Comparison of ENCODE assay signal across 2 cellular contexts in the genomic region with DNA sequence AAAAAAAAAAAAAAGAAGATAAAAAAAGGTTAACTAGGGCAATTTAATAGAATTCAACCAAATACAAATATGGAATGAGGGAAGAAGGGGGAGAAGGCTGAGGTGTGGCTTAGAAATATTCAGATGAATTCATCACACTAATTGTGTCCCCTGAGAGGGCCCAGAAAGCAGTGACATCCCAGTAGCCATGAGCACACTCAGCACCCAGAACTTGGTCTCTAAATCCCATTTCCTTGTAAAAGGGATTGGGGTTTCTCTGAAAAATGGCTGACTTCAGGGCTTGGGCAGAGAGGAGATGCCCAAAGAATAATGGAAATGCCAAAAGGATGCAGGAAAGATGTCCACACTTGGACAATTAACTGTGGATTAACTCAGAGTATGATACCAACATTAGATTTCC.
TF ChIP-seq lines count a peak whose summit lies in the region.

No MANE protein-coding gene starts in this region.

TF ChIP-seq in HEK293, 187 proteins besides CTCF, POLR2A, EP300 and RAD21:
- TF ChIP-seq ZNF529 (tag by site-specific recombination; IDR thresholded peaks at IDR 0.05; ENCODE audit: insufficient replicate concordance) (peak; percentile 56), ZSCAN23 (tag by site-specific recombination; IDR thresholded peaks at IDR 0.05) (no peak), SETDB1 (IDR thresholded peaks at IDR 0.05; ENCODE audit: insufficient read length, low read length) (peak; percentile 92), ZNF768 (tag by site-specific recombination; IDR thresholded peaks at IDR 0.05) (no peak), KLF8 (tag by site-specific recombination; IDR thresholded peaks at IDR 0.05) (peak; percentile 60), ZFP69B (tag by site-specific recombination; IDR thresholded peaks at IDR 0.05) (0 out of 2 replicates have a peak, but pooled peaks have one; percentile 23)
- TF ChIP-seq, protein P1, sequence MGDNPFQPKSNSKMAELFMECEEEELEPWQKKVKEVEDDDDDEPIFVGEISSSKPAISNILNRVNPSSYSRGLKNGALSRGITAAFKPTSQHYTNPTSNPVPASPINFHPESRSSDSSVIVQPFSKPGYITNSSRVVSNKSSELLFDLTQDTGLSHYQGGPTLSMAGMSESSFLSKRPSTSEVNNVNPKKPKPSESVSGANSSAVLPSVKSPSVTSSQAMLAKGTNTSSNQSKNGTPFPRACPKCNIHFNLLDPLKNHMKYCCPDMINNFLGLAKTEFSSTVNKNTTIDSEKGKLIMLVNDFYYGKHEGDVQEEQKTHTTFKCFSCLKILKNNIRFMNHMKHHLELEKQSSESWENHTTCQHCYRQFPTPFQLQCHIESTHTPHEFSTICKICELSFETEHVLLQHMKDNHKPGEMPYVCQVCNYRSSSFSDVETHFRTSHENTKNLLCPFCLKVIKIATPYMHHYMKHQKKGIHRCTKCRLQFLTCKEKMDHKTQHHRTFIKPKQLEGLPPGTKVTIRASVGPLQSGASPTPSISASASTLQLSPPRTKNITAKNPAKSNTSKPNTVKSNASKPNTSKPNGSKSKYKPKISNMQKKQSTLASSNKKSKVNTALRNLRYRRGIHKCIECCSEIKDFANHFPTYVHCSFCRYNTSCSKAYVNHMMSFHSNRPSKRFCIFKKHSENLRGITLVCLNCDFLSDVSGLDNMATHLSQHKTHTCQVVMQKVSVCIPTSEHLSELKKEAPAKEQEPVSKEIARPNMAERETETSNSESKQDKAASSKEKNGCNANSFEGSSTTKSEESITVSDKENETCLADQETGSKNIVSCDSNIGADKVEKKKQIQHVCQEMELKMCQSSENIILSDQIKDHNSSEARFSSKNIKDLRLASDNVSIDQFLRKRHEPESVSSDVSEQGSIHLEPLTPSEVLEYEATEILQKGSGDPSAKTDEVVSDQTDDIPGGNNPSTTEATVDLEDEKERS (tag by site-specific recombination; IDR thresholded peaks at IDR 0.05): peak; percentile 90
- TF ChIP-seq, protein P2, sequence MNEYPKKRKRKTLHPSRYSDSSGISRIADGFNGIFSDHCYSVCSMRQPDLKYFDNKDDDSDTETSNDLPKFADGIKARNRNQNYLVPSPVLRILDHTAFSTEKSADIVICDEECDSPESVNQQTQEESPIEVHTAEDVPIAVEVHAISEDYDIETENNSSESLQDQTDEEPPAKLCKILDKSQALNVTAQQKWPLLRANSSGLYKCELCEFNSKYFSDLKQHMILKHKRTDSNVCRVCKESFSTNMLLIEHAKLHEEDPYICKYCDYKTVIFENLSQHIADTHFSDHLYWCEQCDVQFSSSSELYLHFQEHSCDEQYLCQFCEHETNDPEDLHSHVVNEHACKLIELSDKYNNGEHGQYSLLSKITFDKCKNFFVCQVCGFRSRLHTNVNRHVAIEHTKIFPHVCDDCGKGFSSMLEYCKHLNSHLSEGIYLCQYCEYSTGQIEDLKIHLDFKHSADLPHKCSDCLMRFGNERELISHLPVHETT (tag by site-specific recombination; IDR thresholded peaks at IDR 0.05): 0 out of 2 replicates have a peak, but pooled peaks have one; percentile 46
- TF ChIP-seq, protein P3, sequence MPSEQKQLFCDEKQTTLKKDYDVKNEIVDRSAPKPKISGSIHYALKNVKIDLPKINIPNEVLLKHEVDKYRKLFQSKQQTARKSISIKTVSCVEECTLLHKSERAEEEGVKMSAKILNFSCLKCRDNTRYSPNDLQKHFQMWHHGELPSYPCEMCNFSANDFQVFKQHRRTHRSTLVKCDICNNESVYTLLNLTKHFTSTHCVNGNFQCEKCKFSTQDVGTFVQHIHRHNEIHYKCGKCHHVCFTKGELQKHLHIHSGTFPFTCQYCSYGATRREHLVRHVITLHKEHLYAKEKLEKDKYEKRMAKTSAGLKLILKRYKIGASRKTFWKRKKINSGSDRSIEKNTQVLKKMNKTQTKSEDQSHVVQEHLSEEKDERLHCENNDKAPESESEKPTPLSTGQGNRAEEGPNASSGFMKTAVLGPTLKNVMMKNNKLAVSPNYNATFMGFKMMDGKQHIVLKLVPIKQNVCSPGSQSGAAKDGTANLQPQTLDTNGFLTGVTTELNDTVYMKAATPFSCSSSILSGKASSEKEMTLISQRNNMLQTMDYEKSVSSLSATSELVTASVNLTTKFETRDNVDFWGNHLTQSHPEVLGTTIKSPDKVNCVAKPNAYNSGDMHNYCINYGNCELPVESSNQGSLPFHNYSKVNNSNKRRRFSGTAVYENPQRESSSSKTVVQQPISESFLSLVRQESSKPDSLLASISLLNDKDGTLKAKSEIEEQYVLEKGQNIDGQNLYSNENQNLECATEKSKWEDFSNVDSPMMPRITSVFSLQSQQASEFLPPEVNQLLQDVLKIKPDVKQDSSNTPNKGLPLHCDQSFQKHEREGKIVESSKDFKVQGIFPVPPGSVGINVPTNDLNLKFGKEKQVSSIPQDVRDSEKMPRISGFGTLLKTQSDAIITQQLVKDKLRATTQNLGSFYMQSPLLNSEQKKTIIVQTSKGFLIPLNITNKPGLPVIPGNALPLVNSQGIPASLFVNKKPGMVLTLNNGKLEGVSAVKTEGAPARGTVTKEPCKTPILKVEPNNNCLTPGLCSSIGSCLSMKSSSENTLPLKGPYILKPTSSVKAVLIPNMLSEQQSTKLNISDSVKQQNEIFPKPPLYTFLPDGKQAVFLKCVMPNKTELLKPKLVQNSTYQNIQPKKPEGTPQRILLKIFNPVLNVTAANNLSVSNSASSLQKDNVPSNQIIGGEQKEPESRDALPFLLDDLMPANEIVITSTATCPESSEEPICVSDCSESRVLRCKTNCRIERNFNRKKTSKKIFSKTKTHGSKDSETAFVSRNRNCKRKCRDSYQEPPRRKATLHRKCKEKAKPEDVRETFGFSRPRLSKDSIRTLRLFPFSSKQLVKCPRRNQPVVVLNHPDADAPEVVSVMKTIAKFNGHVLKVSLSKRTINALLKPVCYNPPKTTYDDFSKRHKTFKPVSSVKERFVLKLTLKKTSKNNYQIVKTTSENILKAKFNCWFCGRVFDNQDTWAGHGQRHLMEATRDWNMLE (tag by site-specific recombination; conservative IDR thresholded peaks at IDR 0.05; ENCODE audit: low read depth): 0 out of 2 replicates have a peak, but pooled peaks have one; percentile 23

TF ChIP-seq in K562, 482 proteins besides CTCF, POLR2A, EP300 and RAD21:
- TF ChIP-seq TRIM28 (IDR thresholded peaks at IDR 0.05): 0 out of 2 replicates have a peak, but pooled peaks have one; percentile 31
- TF ChIP-seq DACH1 (IDR thresholded peaks at IDR 0.05; ENCODE audit: partially characterized antibody): no peak
